ENCODE assay signal across 11 cellular contexts in the genomic region with DNA sequence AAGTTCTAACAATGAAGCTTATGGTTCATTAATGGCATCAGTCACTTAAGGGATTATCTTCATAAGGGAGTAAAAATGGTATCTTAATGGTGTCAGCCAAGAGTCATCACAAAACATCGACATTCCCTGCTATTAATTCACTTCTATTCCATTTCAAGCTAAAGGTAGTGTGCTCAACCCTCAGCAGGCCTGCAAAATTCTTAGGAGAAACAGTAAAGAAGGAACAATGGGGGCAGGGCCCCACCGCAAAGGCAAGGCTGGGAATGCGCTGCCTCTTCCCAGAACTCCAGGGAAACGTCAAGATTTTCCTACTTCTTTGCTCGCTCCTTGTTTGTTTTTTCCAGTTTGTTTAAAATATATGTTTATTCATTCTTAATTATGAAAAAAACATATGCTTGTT.
DNase-seq lines count a peak whose midpoint lies in the region; ATAC-seq, FAIRE-seq and TF ChIP-seq lines count a peak whose summit lies in the region.
"Had no signal": no experiment of that assay in that cellular context is flagged by ENCODE, and none has a peak within 500 bp of the region (broad histone marks: within the 10 kb centered on the region; RNA-seq: fewer than 3 reads in every experiment).

No MANE protein-coding gene starts in this region.

- H3K36me3 ChIP-seq in kidney (ENCODE audit: control insufficient read depth in 1 of 2, insufficient read depth in 2 of 2, low read length in 2 of 2) = no peaks in the 10 kb centered on the region
- H3K36me3 ChIP-seq in stomach smooth muscle (ENCODE audit: control insufficient read depth in 2 of 2, insufficient read depth in 2 of 2, low read length in 2 of 2) = no peaks in the 10 kb centered on the region

- peak overlapping the region; percentile 42 to 66; a peak in 3 of 5 replicates for H3K4me3 Mint-ChIP-seq in H9
- no peak overlapping the region for H3K4me3 Mint-ChIP-seq in stimulated activated naive B cell treated with anti-CD40 and anti-IgM and Interleukin-4, amounts not matched to agents 10 μg/mL and 1 μg/mL and 100 μg/mL, for 72 hours

- H4K5ac ChIP-seq in H9 (ENCODE audit: insufficient read length, low read depth, low read length) = no peak overlapping the region

- DNase-seq in H9 = no peak
- DNase-seq in kidney = no peak
- no peak for DNase-seq in activated CD4-positive, alpha-beta T cell treated with anti-CD3 and anti-CD28 coated beads, Interleukin-2, amount 50 U/mL, for 4 hours
- DNase-seq in stimulated activated naive B cell treated with anti-CD40 and anti-IgM and Interleukin-4, amounts not matched to agents 10 μg/mL and 1 μg/mL and 100 μg/mL, for 72 hours = no peak
- no peak for DNase-seq in activated CD4-positive, alpha-beta T cell treated with anti-CD3 and anti-CD28 coated beads, Interleukin-2, amount 50 U/mL, for 1 hour
- DNase-seq: SHP77 treated with DMSO at 0.1 percent for 48 hours had no signal

- FAIRE-seq in kidney (lab: Jason Lieb, UNC) = no peak
- FAIRE-seq: islet of Langerhans, urothelium cell line had no signal

- no peaks in the 10 kb centered on the region for H4K20me1 ChIP-seq in H9 (ENCODE audit: control insufficient read depth, insufficient read depth, insufficient read length)

- TF ChIP-seq CTCF in H9 (conservative IDR thresholded peaks at IDR 0.05) (no peak), WI38 (IDR thresholded peaks at IDR 0.05; ENCODE audit: low read depth, low read length) (no peak), kidney (IDR thresholded peaks at IDR 0.05; ENCODE audit: borderline replicate concordance, extremely low read depth, insufficient read depth) (no peak)

- peak overlapping the region; percentile 65 for H2AFZ ChIP-seq in H9 (ENCODE audit: low read length)

- H3K27me3 Mint-ChIP-seq in H9 (ENCODE audit: low read depth) = peaks cover 32% of the 10 kb centered on the region
- peaks cover 49 to 66% of the 10 kb centered on the region in 2 donors for H3K27me3 Mint-ChIP-seq in stimulated activated naive B cell treated with anti-CD40 and anti-IgM and Interleukin-4, amounts not matched to agents 10 μg/mL and 1 μg/mL and 100 μg/mL, for 72 hours

- H3K23ac ChIP-seq in H9 (ENCODE audit: insufficient read length, low read depth, low read length) = no peak overlapping the region

- ATAC-seq in GM21576 (IDR thresholded peaks at IDR 0.05; ENCODE audit: unreplicated experiment) = no peak
- no peak for ATAC-seq in stimulated activated naive B cell treated with anti-CD40 and anti-IgM and Interleukin-4, amounts not matched to agents 10 μg/mL and 1 μg/mL and 100 μg/mL, for 72 hours (replicated peaks)

- no peak overlapping the region for H3K9ac ChIP-seq in H9 (ENCODE audit: extremely low read depth, insufficient read length, low read length)
- H3K9ac ChIP-seq in kidney (ENCODE audit: low read length in 2 of 2) = no peak overlapping the region
- peak overlapping the region in 1 of 2 donors; percentile 42 for H3K9ac ChIP-seq in stomach smooth muscle (ENCODE audit: low read length in 2 of 2)

- H4K8ac ChIP-seq in H9 (replicated peaks; ENCODE audit: insufficient read length, low read depth, low read length) = no peak overlapping the region

- peak overlapping the region; percentile 17 for H3K4me3 ChIP-seq in WI38 (ENCODE audit: low read depth, low read length)
- H3K4me3 ChIP-seq in kidney (ENCODE audit: low read length in 2 of 2) = peak overlapping the region; percentile 11 to 35
- peak overlapping the region; percentile 24 to 64 for H3K4me3 ChIP-seq in stomach smooth muscle (ENCODE audit: low read length in 2 of 2)

- peak overlapping the region; percentile 49 for H3K4me2 ChIP-seq in H9 (ENCODE audit: insufficient read depth, insufficient read length, low read length)

- H3T11ph ChIP-seq in H9 (ENCODE audit: low read length) = no peak overlapping the region

- peaks cover 7% of the 10 kb centered on the region for H3K23me2 ChIP-seq in H9 (ENCODE audit: insufficient read length, low read depth, low read length, poor library complexity, severe bottlenecking)

- no peak overlapping the region for H3K56ac ChIP-seq in H9 (ENCODE audit: insufficient read length, low read depth, low read length)

- H2AK5ac ChIP-seq in H9 (ENCODE audit: insufficient read length, low read length) = no peak overlapping the region

- H3K27ac ChIP-seq in H9 (ENCODE audit: insufficient read length, low read depth, low read length) (no peak overlapping the region), kidney (ENCODE audit: low read depth in 2 of 2, low read length in 2 of 2) (no peak overlapping the region), stomach smooth muscle (ENCODE audit: low read length) (no peak overlapping the region)

- no peaks in the 10 kb centered on the region for H3K79me2 ChIP-seq in H9 (ENCODE audit: insufficient read depth, low read length)

- no peak overlapping the region for H3K18ac ChIP-seq in H9 (ENCODE audit: insufficient read length, low read depth, low read length)

- H3K27ac Mint-ChIP-seq in H9 = no peak overlapping the region
- no peak overlapping the region for H3K27ac Mint-ChIP-seq in stimulated activated naive B cell treated with anti-CD40 and anti-IgM and Interleukin-4, amounts not matched to agents 10 μg/mL and 1 μg/mL and 100 μg/mL, for 72 hours

- no peak overlapping the region for H2BK120ac ChIP-seq in H9 (ENCODE audit: low read depth, low read length, poor library complexity, severe bottlenecking)

- peaks cover 2% of the 10 kb centered on the region; the same call in 1 of the 2 replicates for H3K27me3 ChIP-seq in H9 (ENCODE audit: insufficient read depth, low read length)
- H3K27me3 ChIP-seq in stomach smooth muscle (ENCODE audit: control insufficient read depth in 1 of 2, insufficient read depth in 2 of 2, low read length in 2 of 2) = no peaks in the 10 kb centered on the region

- WGBS in H9 (ENCODE audit: extremely low coverage, insufficient read length, low lambda C conversion rate) = no CpG with 5 or more reads among the region's 5 CpGs

- no peaks in the 10 kb centered on the region for H3K9me3 ChIP-seq in H9 (ENCODE audit: control insufficient read depth, low read depth, low read length)
- no peaks in the 10 kb centered on the region for H3K9me3 ChIP-seq in kidney (ENCODE audit: control insufficient read depth in 1 of 2, low read length in 2 of 2)
- peaks cover 0 to 4% of the 10 kb centered on the region in 2 donors for H3K9me3 ChIP-seq in stomach smooth muscle (ENCODE audit: control insufficient read depth in 2 of 2, low read length in 2 of 2)

- H2BK5ac ChIP-seq in H9 (ENCODE audit: insufficient read length, low read length) = no peak overlapping the region

- no peak overlapping the region for H2BK12ac ChIP-seq in H9 (ENCODE audit: insufficient read length, low read depth, low read length)

- H2BK20ac ChIP-seq in H9 (ENCODE audit: low read depth, low read length, poor library complexity, severe bottlenecking) = no peak overlapping the region

- H3K9me3 Mint-ChIP-seq in H9 = peaks cover 10 to 11% of the 10 kb centered on the region in 2 experiments
- H3K9me3 Mint-ChIP-seq in stimulated activated naive B cell treated with anti-CD40 and anti-IgM and Interleukin-4, amounts not matched to agents 10 μg/mL and 1 μg/mL and 100 μg/mL, for 72 hours = peaks cover 6 to 10% of the 10 kb centered on the region in 2 donors

- H3K4me1 Mint-ChIP-seq in H9 = peaks cover 31 to 33% of the 10 kb centered on the region in 2 experiments
- H3K4me1 Mint-ChIP-seq in stimulated activated naive B cell treated with anti-CD40 and anti-IgM and Interleukin-4, amounts not matched to agents 10 μg/mL and 1 μg/mL and 100 μg/mL, for 72 hours = peaks cover 5 to 11% of the 10 kb centered on the region in 2 donors

- H3K4me1 ChIP-seq in H9 (ENCODE audit: insufficient read depth, low read length) (peaks cover 6% of the 10 kb centered on the region; the same call in 1 of the 2 replicates), kidney (ENCODE audit: control insufficient read depth in 1 of 2, insufficient read depth in 1 of 2, low read depth in 1 of 2, low read length in 2 of 2) (no peaks in the 10 kb centered on the region), stomach smooth muscle (ENCODE audit: control insufficient read depth, insufficient read depth, low read length) (peaks cover 18% of the 10 kb centered on the region)

- intact Hi-C loops in kidney (cut with DNase I) = no loop called here

- H3K79me1 ChIP-seq in H9 (ENCODE audit: insufficient read depth, low read depth, low read length, poor library complexity, severe bottlenecking) = no peaks in the 10 kb centered on the region

- H4K91ac ChIP-seq in H9 (ENCODE audit: insufficient read length, low read depth, low read length) = no peak overlapping the region

- no peak overlapping the region for H3K4ac ChIP-seq in H9 (ENCODE audit: low read depth, low read length)

- H3K36me3 Mint-ChIP-seq in H9 (ENCODE audit: insufficient read depth in 1 of 3, low read depth in 3 of 3) = peaks cover 0 to 8% (median 4%) of the 10 kb centered on the region in 3 experiments; a peak in 3 of 7 replicates
- H3K36me3 Mint-ChIP-seq in stimulated activated naive B cell treated with anti-CD40 and anti-IgM and Interleukin-4, amounts not matched to agents 10 μg/mL and 1 μg/mL and 100 μg/mL, for 72 hours = peaks cover 0 to 7% of the 10 kb centered on the region in 2 donors

- H3K14ac ChIP-seq in H9 (ENCODE audit: insufficient read depth, low read length) = no peak overlapping the region

- no peak overlapping the region for H2BK15ac ChIP-seq in H9 (ENCODE audit: low read depth, low read length)

Comparison
In these comparisons a context has a peak if more than half of its experiments do, and no peak if none do; other contexts are left out.
1. H3K4me3 Mint-ChIP-seq: peak in H9 (2 of 2); none in stimulated activated naive B cell treated with anti-CD40 and anti-IgM and Interleukin-4, amounts not matched to agents 10 μg/mL and 1 μg/mL and 100 μg/mL, for 72 hours (0 of 2).
2. Peak in every context shown above with its lines, with median percentiles within 50 percentile points of each other: H3K4me3 ChIP-seq.